Comparison of ENCODE assay signal across 18 cellular contexts in genomic region chr3:105807146-105807545, GRCh38.
"Had no signal": no experiment of that assay in that cellular context is flagged by ENCODE, and none has a peak within 500 bp of the region (broad histone marks: within the 10 kb centered on the region; RNA-seq: fewer than 3 reads in every experiment).

No MANE protein-coding gene starts in this region.

- H3K36me3 ChIP-seq: ascending aorta, neural progenitor cell, prostate gland, right atrium auricular region, SJCRH30, thyroid gland had no signal

- H3K27me3 Mint-ChIP-seq: memory B cell; stimulated activated memory B cell treated with anti-CD40 and anti-IgM and Interleukin-4, amounts not matched to agents 10 μg/mL and 1 μg/mL and 100 μg/mL, for 72 hours had no signal

- DNase-seq: activated CD4-positive, alpha-beta T cell treated with anti-CD3 and anti-CD28 coated beads, Interleukin-2, amount 50 U/mL, for 4 hours; activated CD4-positive, CD25-positive, alpha-beta regulatory T cell treated with anti-CD3 and anti-CD28 coated beads, Interleukin-2, amount 50 U/mL, for 72 hours; activated gamma-delta T cell treated with Interleukin-2 at 50 U/mL for 16 hours; activated T-cell treated with anti-CD3 and anti-CD28 coated beads, Interleukin-2, amount 50 U/mL, for 48 hours; left ventricle myocardium superior; stimulated activated CD4-positive, alpha-beta T cell treated with anti-CD3 and anti-CD28 coated beads, Interleukin-4, amount 100 ng/mL, for 1 hour; SW 1271 had no signal

- H3K9me3 Mint-ChIP-seq: memory B cell; neural progenitor cell; stimulated activated memory B cell treated with anti-CD40 and anti-IgM and Interleukin-4, amounts not matched to agents 10 μg/mL and 1 μg/mL and 100 μg/mL, for 72 hours had no signal

- H3K27me3 ChIP-seq: ascending aorta, neural progenitor cell, right atrium auricular region, SJCRH30, thyroid gland had no signal

- H3K4me3 ChIP-seq: ascending aorta, coronary artery, neural progenitor cell, prostate gland, right atrium auricular region, SJCRH30, skin epidermis, thyroid gland had no signal

- H3K4me3 Mint-ChIP-seq: memory B cell; neural progenitor cell; stimulated activated memory B cell treated with anti-CD40 and anti-IgM and Interleukin-4, amounts not matched to agents 10 μg/mL and 1 μg/mL and 100 μg/mL, for 72 hours had no signal

- H3K27ac Mint-ChIP-seq: memory B cell, neural progenitor cell had no signal

- H3K9me3 ChIP-seq: ascending aorta, prostate gland, right atrium auricular region, SJCRH30, thyroid gland had no signal

- H3K27ac ChIP-seq: ascending aorta, coronary artery, neural progenitor cell, prostate gland, right atrium auricular region, SJCRH30, skin epidermis, thyroid gland, VCaP had no signal
